Comparison of ENCODE assay signal across 8 cellular contexts in genomic region chr9:116721944-116722343, GRCh38.
"Had no signal": no experiment of that assay in that cellular context is flagged by ENCODE, and none has a peak within 500 bp of the region (broad histone marks: within the 10 kb centered on the region; RNA-seq: fewer than 3 reads in every experiment).

No MANE protein-coding gene starts in this region.

- H2AFZ ChIP-seq: GM23248, GM23338 had no signal

- H3K4me3 ChIP-seq: GM23248, GM23338, HAP-1 had no signal

- DNase-seq: GM23248, GOT3, H7, H9, HCEC 1CT, HFFc6 had no signal

- H3K9ac ChIP-seq: GM23248 had no signal

- H3K36me3 ChIP-seq: HAP-1 had no signal

- H3K27ac ChIP-seq: GM23248 had no signal

- H3K4me2 ChIP-seq: GM23338 had no signal
